Comparison of ENCODE assay signal across 21 cellular contexts in genomic region chr4:161254375-161254774, GRCh38.
DNase-seq lines count a peak whose midpoint lies in the region; ATAC-seq, FAIRE-seq and TF ChIP-seq lines count a peak whose summit lies in the region.
"Had no signal": no experiment of that assay in that cellular context is flagged by ENCODE, and none has a peak within 500 bp of the region (broad histone marks: within the 10 kb centered on the region; RNA-seq: fewer than 3 reads in every experiment).

No MANE protein-coding gene starts in this region.

- intact Hi-C loops in MCF 10A (cut with micrococcal nuclease) (loop anchor here (5.0 to 10.0 kb wide), 3 partner anchors 310 to 1772 kb away; no protein-coding TSS in a partner anchor), breast epithelium (cut with DNase I; ENCODE audit: low total_unique reads) (no loop called here), OCI-LY7 (cut with micrococcal nuclease; ENCODE audit: unreplicated experiment) (loop anchor here (10.0 kb wide), 1 partner anchor 910 kb away; the partner anchor contains the start of gene FSTL5)

- H2AFZ ChIP-seq in OCI-LY7 (ENCODE audit: low read length): no peak overlapping the region

- H3K9me3 ChIP-seq in breast epithelium (peaks cover 36 to 37% of the 10 kb centered on the region in 2 donors), OCI-LY7 (ENCODE audit: low read length) (no peaks in the 10 kb centered on the region)

- peak; percentile 14 for DNase-seq in MCF 10A (ENCODE audit: unreplicated experiment)
- DNase-seq in breast epithelium (ENCODE audit: low spot score in 2 of 2): no peak
- peak; percentile 7 for DNase-seq in HT-29 (ENCODE audit: low spot score)
- no peak for DNase-seq in OCI-LY7 (ENCODE audit: low spot score)
- DNase-seq in NCI-H1694 (lab: John Stamatoyannopoulos, UW): no peak
- no peak for DNase-seq in urothelium cell line (ENCODE audit: low spot score)
- no peak for DNase-seq in retina
- DNase-seq: activated CD4-positive, alpha-beta T cell treated with anti-CD3 and anti-CD28 coated beads, Interleukin-2, amount 50 U/mL, for 1 hour; activated CD8-positive, alpha-beta memory T cell treated with anti-CD3 and anti-CD28 coated beads, Interleukin-2, amount 50 U/mL, for 48 hours; activated effector memory CD4-positive, alpha-beta T cell treated with anti-CD3 and anti-CD28 coated beads, Interleukin-2, amount 50 U/mL, for 16 hours; brain microvascular endothelial cell; H7; NCI-H1105; NCI-H526; RPMI8226; stimulated activated CD8-positive, alpha-beta memory T cell treated with anti-CD3 and anti-CD28 coated beads, Interleukin-4, amount 100 ng/mL, for 48 hours; substantia nigra had no signal

- FAIRE-seq in urothelium cell line (lab: Jason Lieb, UNC): no peak
- FAIRE-seq: GM19239, keratinocyte had no signal

- peaks cover 16% of the 10 kb centered on the region for H3K9me3 Mint-ChIP-seq in MCF 10A (ENCODE audit: unreplicated experiment)

- no peaks in the 10 kb centered on the region for H3K27me3 Mint-ChIP-seq in MCF 10A (ENCODE audit: insufficient read depth, unreplicated experiment)

- H3K27me3 ChIP-seq in breast epithelium: no peaks in the 10 kb centered on the region
- H3K27me3 ChIP-seq: brain microvascular endothelial cell had no signal

- no peaks in the 10 kb centered on the region for H3K36me3 Mint-ChIP-seq in MCF 10A (ENCODE audit: insufficient read depth, unreplicated experiment)

- BruUV-seq in MCF 10A (replicated peaks; lab: Mats Ljungman, UMichigan) (no TSS peak), OCI-LY7 (replicated peaks; lab: Mats Ljungman, UMichigan) (no TSS peak)

- H3K4me3 ChIP-seq in breast epithelium (no peak overlapping the region), OCI-LY7 (ENCODE audit: low read depth, low read length, poor library complexity, severe bottlenecking) (no peak overlapping the region)
- H3K4me3 ChIP-seq: coronary artery had no signal

- ATAC-seq in HG03025 (IDR thresholded peaks at IDR 0.05; ENCODE audit: low FRiP score, unreplicated experiment): no peak

- CTCF ChIA-PET in MCF 10A (lab: Yijun Ruan, JAX): interaction anchor here (0.5 to 2.0 kb wide), 11 partner anchors 21 to 1766 kb away, joined by 3 to 6 read pairs (median 5); no protein-coding TSS in a partner anchor
- CTCF ChIA-PET in OCI-LY7 (lab: Charles Lee; ENCODE audit: unreplicated experiment): no interaction called here

- H3K79me2 ChIP-seq in OCI-LY7 (ENCODE audit: insufficient read depth, low read depth, low read length): no peaks in the 10 kb centered on the region

- H3K9me2 ChIP-seq in OCI-LY7 (ENCODE audit: insufficient read depth, low read length): no peaks in the 10 kb centered on the region

- H3K4me2 ChIP-seq in OCI-LY7 (ENCODE audit: low read length): no peak overlapping the region

- H3K27ac ChIP-seq in breast epithelium (no peak overlapping the region), OCI-LY7 (ENCODE audit: low read depth, low read length, poor library complexity, severe bottlenecking) (no peak overlapping the region)
- H3K27ac ChIP-seq: brain microvascular endothelial cell, coronary artery had no signal

- no peaks in the 10 kb centered on the region for H3K4me1 Mint-ChIP-seq in MCF 10A (ENCODE audit: insufficient read depth, unreplicated experiment)

- no peaks in the 10 kb centered on the region for H3K36me3 ChIP-seq in breast epithelium
- H3K36me3 ChIP-seq in OCI-LY7 (ENCODE audit: insufficient read depth, low read length): no peaks in the 10 kb centered on the region
- H3K36me3 ChIP-seq: brain microvascular endothelial cell had no signal

- H4K20me1 ChIP-seq in OCI-LY7 (ENCODE audit: insufficient read depth, low read length): no peaks in the 10 kb centered on the region

- POLR2A ChIA-PET in MCF 10A (lab: Yijun Ruan, JAX): no interaction called here
- POLR2A ChIA-PET in OCI-LY7 (lab: Charles Lee): interaction anchor here (0.7 to 1.3 kb wide), 3 partner anchors 11 to 1527 kb away, joined by 3 to 4 read pairs (median 3); no protein-coding TSS in a partner anchor

- no peaks in the 10 kb centered on the region for H3K4me1 ChIP-seq in breast epithelium
- no peaks in the 10 kb centered on the region for H3K4me1 ChIP-seq in OCI-LY7 (ENCODE audit: insufficient read depth, low read length, poor library complexity, severe bottlenecking)

- no peak overlapping the region for H3K27ac Mint-ChIP-seq in MCF 10A (ENCODE audit: low read depth, unreplicated experiment)

- TF ChIP-seq CTCF in MCF 10A (IDR thresholded peaks at IDR 0.05; ENCODE audit: unreplicated experiment) (no peak), breast epithelium (IDR thresholded peaks at IDR 0.05) (no peak), OCI-LY7 (conservative IDR thresholded peaks at IDR 0.05; ENCODE audit: low read length) (0 out of 2 replicates have a peak, but pooled peaks have one; percentile 19)

- no peak for TF ChIP-seq POLR2A in breast epithelium (IDR thresholded peaks at IDR 0.05)

- no peak overlapping the region for H3K4me3 Mint-ChIP-seq in MCF 10A (ENCODE audit: unreplicated experiment)

Comparison
In these comparisons a context has a peak if more than half of its experiments do, and no peak if none do; other contexts are left out.
1. DNase-seq: peak in MCF 10A (single experiment) and HT-29 (single experiment); none in breast epithelium (0 of 2), OCI-LY7 (single experiment), NCI-H1694 (single experiment), urothelium cell line (single experiment) and retina (single experiment).